In the genomic region with DNA sequence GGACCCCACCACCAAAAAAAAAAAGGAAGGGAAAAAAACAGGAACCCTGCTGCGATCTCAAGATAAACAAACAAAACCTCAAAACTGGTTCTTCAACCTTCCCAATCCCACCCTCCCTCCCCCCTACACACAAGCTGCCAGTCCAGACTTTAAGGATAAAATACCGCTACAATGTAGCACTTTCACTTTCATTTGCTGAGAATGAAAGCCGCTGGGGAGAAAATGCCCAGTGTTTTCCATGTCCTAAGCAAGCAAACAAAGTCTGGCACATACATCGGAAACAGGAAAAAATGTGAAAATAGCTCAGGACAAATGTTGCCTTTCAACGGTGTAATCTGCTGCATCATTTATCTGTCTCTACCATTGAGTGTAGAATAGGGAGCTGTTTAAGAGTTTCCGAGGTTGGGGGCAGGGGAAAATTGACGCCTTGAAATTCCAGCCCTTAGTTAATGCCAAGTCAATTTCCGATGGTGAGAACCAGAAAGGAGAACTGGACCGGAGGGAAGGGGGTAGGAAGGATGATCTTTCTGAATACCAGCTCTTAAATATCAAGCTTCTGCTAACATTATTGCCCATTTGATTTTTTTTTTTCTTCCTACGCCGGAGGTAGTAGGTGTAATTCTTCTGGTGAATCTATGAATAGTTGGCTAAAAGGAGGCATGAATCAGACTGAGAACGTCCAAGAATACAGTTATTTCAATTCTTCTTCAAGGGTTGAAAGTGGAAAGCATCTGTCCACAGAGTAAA, we compare ENCODE assay signal across 8 cellular contexts. TPM values are rescaled to one million over a fixed set of nuclear protein-coding genes. Genes with fewer than 3 reads are reported as not detected.
DNase-seq lines count a peak whose midpoint lies in the region; ATAC-seq, FAIRE-seq and TF ChIP-seq lines count a peak whose summit lies in the region.

No MANE protein-coding gene starts in this region.

- no peak for ATAC-seq in HG02678 (IDR thresholded peaks at IDR 0.05; ENCODE audit: unreplicated experiment)

- no peaks in the 10 kb centered on the region for H4K20me1 ChIP-seq in smooth muscle cell (ENCODE audit: low read depth)

- DNase-seq in AG08395 (ENCODE audit: low spot score) (peak; percentile 17), GM12892 (ENCODE audit: insufficient read length) (no peak), NCI-H774 (lab: John Stamatoyannopoulos, UW) (peak; percentile 45), T47D (ENCODE audit: low read depth in 1 of 2, low spot score in 1 of 2) (peak; percentile 3 to 57), inferior parietal cortex (ENCODE audit: extremely low spot score) (peak; percentile 63), smooth muscle cell (lab: John Stamatoyannopoulos, UW; ENCODE audit: unreplicated experiment) (no peak), SKM-1 (lab: John Stamatoyannopoulos, UW; ENCODE audit: unreplicated experiment) (no peak)

- H3K9ac ChIP-seq in smooth muscle cell (ENCODE audit: low read depth) = peak overlapping the region; percentile 88

- WGBS in smooth muscle cell (ENCODE audit: low lambda C conversion rate) = 5% methylated on average over 12 of the region's 12 CpGs

- peak; percentile 93 for FAIRE-seq in GM12892 (lab: Jason Lieb, UNC)

- peaks cover 9% of the 10 kb centered on the region for H3F3A ChIP-seq in smooth muscle cell (ENCODE audit: low read depth)

- H2AFZ ChIP-seq in smooth muscle cell (ENCODE audit: low read depth) = peak overlapping the region; percentile 93

- peak overlapping the region; percentile 93 for H3K4me3 ChIP-seq in smooth muscle cell

- H3K36me3 ChIP-seq in smooth muscle cell (ENCODE audit: low read depth) = no peaks in the 10 kb centered on the region

- H3K27me3 ChIP-seq in smooth muscle cell (ENCODE audit: low read depth) = no peaks in the 10 kb centered on the region

- in situ Hi-C loops in T47D (cut with HindIII; ENCODE audit: low pct_unique_long_range_greater_than_20kb, low sequenced_read_pairs) = no loop called here

- peaks cover 22% of the 10 kb centered on the region for H3K79me2 ChIP-seq in smooth muscle cell (ENCODE audit: low read depth)

- no peak for TF ChIP-seq CTCF in smooth muscle cell (IDR thresholded peaks at IDR 0.05; ENCODE audit: borderline replicate concordance, insufficient read depth, poor library complexity, severe bottlenecking)

- no peak for TF ChIP-seq POLR2A in GM12892 (IDR thresholded peaks at IDR 0.05; ENCODE audit: low read depth, low read length)

- H3K9me3 ChIP-seq in smooth muscle cell (replicated peaks; ENCODE audit: low read depth) = no peaks in the 10 kb centered on the region

- peak overlapping the region; percentile 92 for H3K27ac ChIP-seq in smooth muscle cell (ENCODE audit: low read depth)

- peaks cover 24% of the 10 kb centered on the region for H3K4me1 ChIP-seq in smooth muscle cell (ENCODE audit: low read depth)

- H3K4me2 ChIP-seq in smooth muscle cell = peak overlapping the region; percentile 93

RNA-seq across cellular contexts. Expression of a gene that starts 1.2 kb away (rescaled TPM):
- 1.7 TPM for polyA plus RNA-seq in GM12892 (2012; ENCODE audit: missing spikeins)
- 111 and 118 TPM in 2 replicates for total RNA-seq in smooth muscle cell
- polyA plus RNA-seq in smooth muscle cell = 5.9 and 10.5 TPM in 2 replicates

Comparison
In these comparisons a context has a peak if more than half of its experiments do, and no peak if none do; other contexts are left out.
1. DNase-seq: peak in AG08395 (single experiment), NCI-H774 (single experiment), T47D (2 of 2) and inferior parietal cortex (single experiment); none in GM12892 (single experiment), smooth muscle cell (single experiment) and SKM-1 (single experiment).